ENCODE assay signal across 8 cellular contexts in genomic region chr12:53441040-53441833, GRCh38. TPM values are rescaled to one million over a fixed set of nuclear protein-coding genes. Genes with fewer than 3 reads are reported as not detected.
DNase-seq lines count a peak whose midpoint lies in the region; ATAC-seq and TF ChIP-seq lines count a peak whose summit lies in the region.

Gene PRR13, plus strand, starts transcription at chr12:53441734. Its CDS starts 981 bp downstream, at chr12:53442715.

- peaks cover 31% of the 10 kb centered on the region for H3K79me2 ChIP-seq in PC-3 (ENCODE audit: low read length)

- TF ChIP-seq EP300 in Ishikawa (IDR thresholded peaks at IDR 0.05; ENCODE audit: borderline replicate concordance): no peak

- peaks cover 12% of the 10 kb centered on the region; the same call in 1 of the 2 replicates for H3K4me1 ChIP-seq in PC-3 (ENCODE audit: insufficient read depth, low read length)

- peak within 1 kb of the TSS; percentile 76 for H3K9ac ChIP-seq in PC-3 (ENCODE audit: low read length)

- H3K36me3 ChIP-seq in PC-3 (ENCODE audit: low read depth, low read length): peaks cover 2% of the 10 kb centered on the region; the same call in 1 of the 2 replicates

- peak; percentile 96 for ATAC-seq in GM21576 (IDR thresholded peaks at IDR 0.05; ENCODE audit: unreplicated experiment)
- ATAC-seq in PC-3: peak; percentile 97

- intact Hi-C loops in PC-3 (cut with micrococcal nuclease): loop anchor here (1.0 kb wide), 1 partner anchor 10 kb away; no protein-coding TSS in a partner anchor

- peak; percentile 98 for DNase-seq in DMS153 (lab: John Stamatoyannopoulos, UW)
- DNase-seq in PC-3: peak; percentile 99
- DNase-seq in activated T-cell treated with anti-CD3 and anti-CD28 coated beads for 48 hours (ENCODE audit: low read depth): peak; percentile 98
- DNase-seq in epithelial cell of prostate (ENCODE audit: low read depth, low spot score): peak; percentile 96
- DNase-seq in mucosa of gallbladder (ENCODE audit: low spot score): peak; percentile 100
- peak; percentile 96 to 97 for DNase-seq in stimulated activated CD8-positive, alpha-beta memory T cell treated with anti-CD3 and anti-CD28 coated beads, Interleukin-4, amount 100 ng/mL, for 4 hours (ENCODE audit: low read depth in 2 of 2, low spot score in 1 of 2)

- peak within 1 kb of the TSS; percentile 77 for H2AFZ ChIP-seq in PC-3 (ENCODE audit: low read length)

- no peak for TF ChIP-seq CTCF in PC-3 (conservative IDR thresholded peaks at IDR 0.05; ENCODE audit: low read depth, low read length)

- CTCF ChIA-PET in PC-3 (lab: Charles Lee): interaction anchor here (0.7 kb wide), 1 partner anchor 20 kb away, joined by 3 read pairs; no protein-coding TSS in a partner anchor

- H3K27me3 ChIP-seq in PC-3 (ENCODE audit: low read length): no peaks in the 10 kb centered on the region

- H3K4me3 ChIP-seq in PC-3 (ENCODE audit: low read length): peak within 1 kb of the TSS; percentile 78

- peak within 1 kb of the TSS; percentile 86 for H3K4me2 ChIP-seq in PC-3 (ENCODE audit: low read length)

- no peaks in the 10 kb centered on the region for H3F3A ChIP-seq in PC-3 (ENCODE audit: low read length, unreplicated experiment)

- no peaks in the 10 kb centered on the region for H3K9me2 ChIP-seq in PC-3 (replicated peaks; ENCODE audit: low read length)

- H4K20me1 ChIP-seq in PC-3 (ENCODE audit: low read length): no peaks in the 10 kb centered on the region

- H3K9me3 ChIP-seq in PC-3 (ENCODE audit: low read length): no peaks in the 10 kb centered on the region

- H3K27ac ChIP-seq in PC-3 (ENCODE audit: low read length) (peak within 1 kb of the TSS; percentile 34), epithelial cell of prostate (peak within 1 kb of the TSS; percentile 89)

- TF ChIP-seq RAD21 in Ishikawa (IDR thresholded peaks at IDR 0.05; ENCODE audit: low read depth): no peak

- POLR2A ChIA-PET in PC-3 (lab: Charles Lee; ENCODE audit: unreplicated experiment): interaction anchor here (0.6 to 0.8 kb wide), 2 partner anchors 13 to 40 kb away, joined by 3 to 6 read pairs; no protein-coding TSS in a partner anchor

- BruUV-seq in PC-3 (replicated peaks; lab: Mats Ljungman, UMichigan): TSS peak; percentile 99

TF ChIP-seq in Ishikawa, 13 proteins besides CTCF, POLR2A, EP300 and RAD21:
- TF ChIP-seq USF1 (IDR thresholded peaks at IDR 0.05): peak; percentile 77
- TF ChIP-seq CEBPB (IDR thresholded peaks at IDR 0.05): peak; percentile 94
- peak; percentile 85 for TF ChIP-seq MAX (IDR thresholded peaks at IDR 0.05)
- TF ChIP-seq TAF1 (IDR thresholded peaks at IDR 0.05; ENCODE audit: low read depth): peak; percentile 74; the same call in 1 of the 2 replicates
- no peak for TF ChIP-seq NFIC (IDR thresholded peaks at IDR 0.05)
- TF ChIP-seq TCF12 (IDR thresholded peaks at IDR 0.05; ENCODE audit: low read depth): no peak
- no peak; the same call in none of the 2 replicates for TF ChIP-seq YY1 (IDR thresholded peaks at IDR 0.05; ENCODE audit: low read depth)
- TF ChIP-seq EGR1 (IDR thresholded peaks at IDR 0.05): no peak
- peak; percentile 55 for TF ChIP-seq TEAD4 (IDR thresholded peaks at IDR 0.05)
TF ChIP-seq in Ishikawa: peak in this region for 5.

RNA-seq across cellular contexts. Expression of gene PRR13, which starts in this region (rescaled TPM):
- total RNA-seq in PC-3 (2014; rRNA removed) (54.2 and 60.9 TPM in 2 replicates), mucosa of gallbladder (326 TPM)

Comparison
In these comparisons a context has a peak if more than half of its experiments do, and no peak if none do; other contexts are left out.
1. Peak in every context shown above with its lines: DNase-seq, ATAC-seq, H3K4me3 ChIP-seq and H3K27ac ChIP-seq.